In genomic region chr7:41319601-41320000, GRCh38 we compare ENCODE assay signal across 25 cellular contexts.
"Had no signal": no experiment of that assay in that cellular context is flagged by ENCODE, and none has a peak within 500 bp of the region (broad histone marks: within the 10 kb centered on the region; RNA-seq: fewer than 3 reads in every experiment).

No MANE protein-coding gene starts in this region.

- H3K4me3 ChIP-seq: body of pancreas, colonic mucosa, dorsolateral prefrontal cortex, left ventricle myocardium inferior, lung, spleen, tibial nerve had no signal

- DNase-seq: activated CD4-positive, alpha-beta memory T cell treated with anti-CD3 and anti-CD28 coated beads for 36 hours; activated CD4-positive, alpha-beta T cell treated with anti-CD3 and anti-CD28 coated beads, Interleukin-2, amount 10 ng/mL, durations not matched to agents 24 days and 14 days; activated CD4-positive, CD25-positive, alpha-beta regulatory T cell treated with anti-CD3 and anti-CD28 coated beads, Interleukin-2, amount 50 U/mL, for 72 hours; activated CD8-positive, alpha-beta memory T cell treated with anti-CD3 and anti-CD28 coated beads, Interleukin-2, amount 50 U/mL, for 48 hours; activated naive CD8-positive, alpha-beta T cell treated with anti-CD3 and anti-CD28 coated beads, Interleukin-2, amount 50 U/mL, for 24 hours; activated T-cell treated with anti-CD3 and anti-CD28 coated beads, Interleukin-2, amount 50 U/mL, for 4 hours; body of pancreas; colonic mucosa; dorsolateral prefrontal cortex; effector memory CD4-positive, alpha-beta T cell; foreskin melanocyte; islet precursor cell; left ventricle myocardium inferior; mesendoderm; right cardiac atrium; spleen; stimulated activated CD4-positive, alpha-beta T cell treated with anti-CD3 and anti-CD28 coated beads, Interleukin-2, amount 100 ng/mL, for 48 hours; stimulated activated naive CD4-positive, alpha-beta T cell treated with Interleukin-2 at 50 U/mL for 16 hours; T-helper 2 cell had no signal

- H3K9me3 ChIP-seq: body of pancreas, colonic mucosa, tibial nerve had no signal

- H3K9me3 Mint-ChIP-seq: activated naive CD8-positive, alpha-beta T cell treated with anti-CD3 and anti-CD28 coated beads, Interleukin-2, amount 50 U/mL, for 24 hours; nephron had no signal

- H3K4me1 ChIP-seq: body of pancreas, colonic mucosa, left ventricle myocardium inferior, parathyroid adenoma, spleen, tibial nerve had no signal

- H3K36me3 ChIP-seq: colonic mucosa, left ventricle myocardium inferior, spleen, tibial nerve had no signal

- H3K27me3 ChIP-seq: body of pancreas, colonic mucosa, spleen, tibial nerve had no signal

- ATAC-seq: activated naive CD8-positive, alpha-beta T cell treated with anti-CD3 and anti-CD28 coated beads, Interleukin-2, amount 50 U/mL, for 24 hours; activated T-cell treated with anti-CD3 and anti-CD28 coated beads, Interleukin-2, amount 50 U/mL, for 4 hours; activated T-helper 17 cell treated with anti-CD3 and anti-CD28 coated beads, Interleukin-2, amount 50 U/mL, for 72 hours; body of pancreas; right cardiac atrium had no signal

- H3K27ac ChIP-seq: body of pancreas, colonic mucosa, dorsolateral prefrontal cortex, left ventricle myocardium inferior, parathyroid adenoma, spleen, tibial nerve had no signal

- H3K4me3 Mint-ChIP-seq: activated CD4-positive, alpha-beta memory T cell treated with anti-CD3 and anti-CD28 coated beads for 36 hours; activated CD4-positive, alpha-beta T cell treated with anti-CD3 and anti-CD28 coated beads, Interleukin-2, amount 10 ng/mL, durations not matched to agents 24 days and 14 days; activated naive CD4-positive, alpha-beta T cell treated with anti-CD3 and anti-CD28 coated beads, Interleukin-2, amount 50 U/mL, for 24 hours; activated naive CD8-positive, alpha-beta T cell treated with anti-CD3 and anti-CD28 coated beads, Interleukin-2, amount 50 U/mL, for 24 hours; activated T-cell treated with anti-CD3 and anti-CD28 coated beads, Interleukin-2, amount 50 U/mL, for 4 hours; activated T-helper 17 cell treated with anti-CD3 and anti-CD28 coated beads, Interleukin-2, amount 50 U/mL, for 72 hours; nephron had no signal

- H3K27me3 Mint-ChIP-seq: activated CD4-positive, alpha-beta memory T cell treated with anti-CD3 and anti-CD28 coated beads for 36 hours; activated CD4-positive, alpha-beta T cell treated with anti-CD3 and anti-CD28 coated beads, Interleukin-2, amount 10 ng/mL, durations not matched to agents 24 days and 14 days; activated naive CD4-positive, alpha-beta T cell treated with anti-CD3 and anti-CD28 coated beads, Interleukin-2, amount 50 U/mL, for 24 hours; activated naive CD8-positive, alpha-beta T cell treated with anti-CD3 and anti-CD28 coated beads, Interleukin-2, amount 50 U/mL, for 24 hours; activated T-helper 17 cell treated with anti-CD3 and anti-CD28 coated beads, Interleukin-2, amount 50 U/mL, for 72 hours had no signal

- H2AFZ ChIP-seq: parathyroid adenoma had no signal

- H3K4me1 Mint-ChIP-seq: activated CD4-positive, alpha-beta T cell treated with anti-CD3 and anti-CD28 coated beads, Interleukin-2, amount 10 ng/mL, durations not matched to agents 24 days and 14 days; activated naive CD4-positive, alpha-beta T cell treated with anti-CD3 and anti-CD28 coated beads, Interleukin-2, amount 50 U/mL, for 24 hours; activated naive CD8-positive, alpha-beta T cell treated with anti-CD3 and anti-CD28 coated beads, Interleukin-2, amount 50 U/mL, for 24 hours; activated T-helper 17 cell treated with anti-CD3 and anti-CD28 coated beads, Interleukin-2, amount 50 U/mL, for 72 hours; nephron had no signal

- H3K27ac Mint-ChIP-seq: activated CD4-positive, alpha-beta memory T cell treated with anti-CD3 and anti-CD28 coated beads for 36 hours; activated CD4-positive, alpha-beta T cell treated with anti-CD3 and anti-CD28 coated beads, Interleukin-2, amount 10 ng/mL, durations not matched to agents 24 days and 14 days; activated naive CD4-positive, alpha-beta T cell treated with anti-CD3 and anti-CD28 coated beads, Interleukin-2, amount 50 U/mL, for 24 hours; activated naive CD8-positive, alpha-beta T cell treated with anti-CD3 and anti-CD28 coated beads, Interleukin-2, amount 50 U/mL, for 24 hours; activated T-helper 17 cell treated with anti-CD3 and anti-CD28 coated beads, Interleukin-2, amount 50 U/mL, for 72 hours; nephron had no signal

- H3K79me2 ChIP-seq: parathyroid adenoma had no signal

- H3K36me3 Mint-ChIP-seq: activated CD4-positive, alpha-beta memory T cell treated with anti-CD3 and anti-CD28 coated beads for 36 hours; activated naive CD4-positive, alpha-beta T cell treated with anti-CD3 and anti-CD28 coated beads, Interleukin-2, amount 50 U/mL, for 24 hours had no signal

- H3K9ac ChIP-seq: parathyroid adenoma had no signal
